In genomic region chr1:40413527-40414252, GRCh38 we compare ENCODE assay signal across 20 cellular contexts. TPM values are rescaled to one million over a fixed set of nuclear protein-coding genes. Genes with fewer than 3 reads are reported as not detected.
DNase-seq lines count a peak whose midpoint lies in the region; ATAC-seq, FAIRE-seq and TF ChIP-seq lines count a peak whose summit lies in the region.
"Had no signal": no experiment of that assay in that cellular context is flagged by ENCODE, and none has a peak within 500 bp of the region (broad histone marks: within the 10 kb centered on the region; RNA-seq: fewer than 3 reads in every experiment).

No MANE protein-coding gene starts in this region.

- POLR2A ChIA-PET in naive thymus-derived CD8-positive, alpha-beta T cell (lab: Charles Lee) = interaction anchor here (0.5 to 1.1 kb wide), 2 partner anchors 41 to 258 kb away, joined by 3 to 4 read pairs; partner anchors contain the start of gene SMAP2

- H3K9me3 Mint-ChIP-seq in T-helper 2 cell treated with Interferon-gamma antibody and Interleukin-4, amounts not matched to agents 5 μg/mL and 100 μg/mL, for 36 hours = no peaks in the 10 kb centered on the region
- no peaks in the 10 kb centered on the region for H3K9me3 Mint-ChIP-seq in IgD-negative memory B cell
- no peaks in the 10 kb centered on the region for H3K9me3 Mint-ChIP-seq in activated naive CD8-positive, alpha-beta T cell treated with anti-CD3 and anti-CD28 coated beads for 36 hours
- no peaks in the 10 kb centered on the region for H3K9me3 Mint-ChIP-seq in naive thymus-derived CD8-positive, alpha-beta T cell

- FAIRE-seq in H54 (lab: Jason Lieb, UNC) = no peak
- FAIRE-seq: GM12891 had no signal

- peaks cover 10% of the 10 kb centered on the region for H3K4me1 Mint-ChIP-seq in T-helper 2 cell treated with Interferon-gamma antibody and Interleukin-4, amounts not matched to agents 5 μg/mL and 100 μg/mL, for 36 hours (ENCODE audit: low read depth)
- H3K4me1 Mint-ChIP-seq in IgD-negative memory B cell = peaks cover 2 to 12% (median 5%) of the 10 kb centered on the region in 3 donors
- peaks cover 43% of the 10 kb centered on the region for H3K4me1 Mint-ChIP-seq in activated naive CD8-positive, alpha-beta T cell treated with anti-CD3 and anti-CD28 coated beads for 36 hours
- H3K4me1 Mint-ChIP-seq in naive thymus-derived CD8-positive, alpha-beta T cell = peaks cover 31 to 63% (median 51%) of the 10 kb centered on the region in 4 donors

- no peak for DNase-seq in T-helper 2 cell treated with Interferon-gamma antibody and Interleukin-4, amounts not matched to agents 5 μg/mL and 100 μg/mL, for 36 hours (ENCODE audit: low spot score)
- DNase-seq in T-helper 2 cell (no peak), H54 (ENCODE audit: insufficient read length, low spot score) (no peak), mesenteric fat pad (ENCODE audit: low spot score) (no peak)
- no peak for DNase-seq in activated naive CD8-positive, alpha-beta T cell treated with anti-CD3 and anti-CD28 coated beads for 36 hours
- DNase-seq in naive thymus-derived CD8-positive, alpha-beta T cell = peak in 2 of 10 donors; percentile 57 to 65
- DNase-seq: 8988T; activated CD4-positive, alpha-beta T cell treated with anti-CD3 and anti-CD28 coated beads for 48 hours; activated T-cell treated with anti-CD3 and anti-CD28 coated beads, Interleukin-2, amount 50 U/mL, for 48 hours; cortex of kidney; DND-41; Kasumi-1; NCI-H187 treated with DMSO at 0.1 percent for 48 hours; NCI-H748 treated with DMSO at 0.1 percent for 48 hours; occipital lobe; stimulated activated naive CD4-positive, alpha-beta T cell treated with Interleukin-2 at 50 U/mL for 16 hours; thyroid gland had no signal

- peaks cover 77% of the 10 kb centered on the region for H3K36me3 Mint-ChIP-seq in T-helper 2 cell treated with Interferon-gamma antibody and Interleukin-4, amounts not matched to agents 5 μg/mL and 100 μg/mL, for 36 hours (ENCODE audit: low read depth)
- H3K36me3 Mint-ChIP-seq in IgD-negative memory B cell = peaks cover 3% of the 10 kb centered on the region
- peaks cover 70% of the 10 kb centered on the region for H3K36me3 Mint-ChIP-seq in activated naive CD8-positive, alpha-beta T cell treated with anti-CD3 and anti-CD28 coated beads for 36 hours
- H3K36me3 Mint-ChIP-seq in naive thymus-derived CD8-positive, alpha-beta T cell = peaks cover 18 to 98% (median 49%) of the 10 kb centered on the region in 3 donors

- H3K27me3 Mint-ChIP-seq in T-helper 2 cell treated with Interferon-gamma antibody and Interleukin-4, amounts not matched to agents 5 μg/mL and 100 μg/mL, for 36 hours (ENCODE audit: low read depth) = no peaks in the 10 kb centered on the region
- H3K27me3 Mint-ChIP-seq in IgD-negative memory B cell = no peaks in the 10 kb centered on the region
- no peaks in the 10 kb centered on the region for H3K27me3 Mint-ChIP-seq in activated naive CD8-positive, alpha-beta T cell treated with anti-CD3 and anti-CD28 coated beads for 36 hours
- no peaks in the 10 kb centered on the region for H3K27me3 Mint-ChIP-seq in naive thymus-derived CD8-positive, alpha-beta T cell

- H3K4me3 Mint-ChIP-seq in T-helper 2 cell treated with Interferon-gamma antibody and Interleukin-4, amounts not matched to agents 5 μg/mL and 100 μg/mL, for 36 hours = no peak overlapping the region
- no peak overlapping the region for H3K4me3 Mint-ChIP-seq in IgD-negative memory B cell
- H3K4me3 Mint-ChIP-seq in activated naive CD8-positive, alpha-beta T cell treated with anti-CD3 and anti-CD28 coated beads for 36 hours = no peak overlapping the region
- H3K4me3 Mint-ChIP-seq in naive thymus-derived CD8-positive, alpha-beta T cell = peak overlapping the region; percentile 20 to 72 (median 48)

- ATAC-seq in naive thymus-derived CD8-positive, alpha-beta T cell = peak; percentile 75 to 78
- ATAC-seq in GM19455 (IDR thresholded peaks at IDR 0.05; ENCODE audit: unreplicated experiment) = no peak

- peak overlapping the region; percentile 38 for H3K27ac Mint-ChIP-seq in T-helper 2 cell treated with Interferon-gamma antibody and Interleukin-4, amounts not matched to agents 5 μg/mL and 100 μg/mL, for 36 hours
- peak overlapping the region; percentile 18 to 58 (median 35) for H3K27ac Mint-ChIP-seq in IgD-negative memory B cell
- peak overlapping the region; percentile 77 for H3K27ac Mint-ChIP-seq in activated naive CD8-positive, alpha-beta T cell treated with anti-CD3 and anti-CD28 coated beads for 36 hours
- H3K27ac Mint-ChIP-seq in naive thymus-derived CD8-positive, alpha-beta T cell = peak overlapping the region; percentile 88 to 97 (median 93)

- no peak for TF ChIP-seq POLR2A in H54 (IDR thresholded peaks at IDR 0.05; ENCODE audit: low read depth, low read length)

RNA-seq across cellular contexts. Expression of gene ZFP69B, which starts 36.6 kb away (rescaled TPM):
- polyA plus RNA-seq in IgD-negative memory B cell = 0.95 TPM
- total RNA-seq in activated naive CD8-positive, alpha-beta T cell treated with anti-CD3 and anti-CD28 coated beads for 36 hours = 1 to 10 TPM; 8.0 to 8.3 TPM
- total RNA-seq in naive thymus-derived CD8-positive, alpha-beta T cell = 10 to 100 TPM; 12.8 to 13.0 TPM
- polyA plus RNA-seq in naive thymus-derived CD8-positive, alpha-beta T cell = 1 to 10 TPM; 1.9 to 4.4 (median 4.3) TPM
- total RNA-seq in mesenteric fat pad = 1.3 TPM

RNA-seq across cellular contexts. Expression of gene SMAP2, which starts 40.2 kb away (rescaled TPM):
- 624 TPM for polyA plus RNA-seq in IgD-negative memory B cell
- 100 to 1,000 TPM; 160 to 162 TPM for total RNA-seq in activated naive CD8-positive, alpha-beta T cell treated with anti-CD3 and anti-CD28 coated beads for 36 hours
- total RNA-seq in naive thymus-derived CD8-positive, alpha-beta T cell = 100 to 1,000 TPM; 154 to 160 TPM
- 100 to 1,000 TPM; 297 to 506 (median 298) TPM for polyA plus RNA-seq in naive thymus-derived CD8-positive, alpha-beta T cell
- 69.7 TPM for total RNA-seq in mesenteric fat pad

Comparison
In these comparisons a context has a peak if more than half of its experiments do, and no peak if none do; other contexts are left out.
1. H3K27ac Mint-ChIP-seq: peak in every context shown above with its lines; median percentile 93 in naive thymus-derived CD8-positive, alpha-beta T cell; 77 in activated naive CD8-positive, alpha-beta T cell treated with anti-CD3 and anti-CD28 coated beads for 36 hours; 38 in T-helper 2 cell treated with Interferon-gamma antibody and Interleukin-4, amounts not matched to agents 5 μg/mL and 100 μg/mL, for 36 hours; 35 in IgD-negative memory B cell.
2. H3K4me3 Mint-ChIP-seq: peak in naive thymus-derived CD8-positive, alpha-beta T cell (10 of 10); none in T-helper 2 cell treated with Interferon-gamma antibody and Interleukin-4, amounts not matched to agents 5 μg/mL and 100 μg/mL, for 36 hours (single experiment), IgD-negative memory B cell (0 of 4) and activated naive CD8-positive, alpha-beta T cell treated with anti-CD3 and anti-CD28 coated beads for 36 hours (single experiment).